Comparison of ENCODE assay signal across 7 cellular contexts in the genomic region with DNA sequence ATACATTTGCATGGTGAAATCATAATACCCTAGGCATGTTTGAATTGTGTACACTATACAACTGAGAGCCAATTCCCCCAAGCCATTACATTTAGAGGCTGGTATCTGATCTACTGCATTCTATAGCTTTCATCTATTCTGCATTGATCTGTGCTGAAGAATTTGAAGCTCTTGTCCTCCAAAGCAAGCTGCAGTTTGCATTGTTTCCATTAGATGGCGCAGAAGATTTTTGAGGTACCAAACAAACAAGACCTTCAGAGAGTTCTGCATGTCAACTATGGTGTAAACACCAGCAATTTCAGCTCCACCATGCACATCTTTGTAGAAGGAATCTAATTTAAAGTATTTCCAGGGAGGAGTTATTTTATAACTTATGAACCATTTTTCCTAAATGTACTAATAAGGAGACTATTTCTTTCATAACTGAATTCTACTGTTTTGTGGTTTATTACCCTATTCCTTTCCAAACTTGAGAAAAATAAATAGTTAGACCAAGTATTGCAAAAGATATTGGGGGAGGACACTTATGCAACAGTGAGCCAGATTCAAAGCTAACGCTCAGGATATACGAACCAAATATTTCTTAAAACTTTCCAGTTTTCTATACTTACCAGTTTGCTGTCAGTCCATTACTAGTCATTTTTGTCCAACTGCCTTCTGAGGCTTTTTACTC.
A peak's percentile ranks its signal among the peaks of the same experiment; 100 is the strongest.
DNase-seq lines count a peak whose midpoint lies in the region; ATAC-seq and TF ChIP-seq lines count a peak whose summit lies in the region.

No MANE protein-coding gene starts in this region.

- TF ChIP-seq CTCF in Peyer's patch (IDR thresholded peaks at IDR 0.05) (peak; percentile 36 to 93 (median 80)), cardiac muscle cell (IDR thresholded peaks at IDR 0.05; ENCODE audit: low read depth, low read length) (peak; percentile 92)

- H3K4me3 ChIP-seq in Peyer's patch (no peak overlapping the region), cardiac muscle cell (no peak overlapping the region)

- DNase-seq in GDM1 (lab: John Stamatoyannopoulos, UW), result peak; percentile 36
- DNase-seq in HuH-7.5 (ENCODE audit: low spot score), result peak; percentile 35
- peak in 2 of 3 donors; percentile 18 to 82 for DNase-seq in Peyer's patch
- DNase-seq in activated naive CD4-positive, alpha-beta T cell treated with anti-CD3 and anti-CD28 coated beads, Interleukin-2, amount 50 U/mL, for 16 hours, result peak; percentile 31
- peak; percentile 70 to 89 for DNase-seq in cardiac muscle cell (ENCODE audit: low read depth in 1 of 2, low spot score in 1 of 2)
- DNase-seq in renal cortical epithelial cell (ENCODE audit: low read depth), result peak; percentile 86

- no peaks in the 10 kb centered on the region for H3K36me3 ChIP-seq in Peyer's patch
- H3K36me3 ChIP-seq in cardiac muscle cell, result no peaks in the 10 kb centered on the region

- no peak overlapping the region for H3K27ac ChIP-seq in Peyer's patch
- H3K27ac ChIP-seq in cardiac muscle cell, result no peak overlapping the region

- H3K4me1 ChIP-seq in Peyer's patch (no peaks in the 10 kb centered on the region), cardiac muscle cell (ENCODE audit: low read depth) (no peaks in the 10 kb centered on the region)

- no peaks in the 10 kb centered on the region for H3K27me3 ChIP-seq in Peyer's patch
- no peaks in the 10 kb centered on the region for H3K27me3 ChIP-seq in cardiac muscle cell

- TF ChIP-seq POLR2A in Peyer's patch (IDR thresholded peaks at IDR 0.05), result no peak

- no peaks in the 10 kb centered on the region for H3K9me3 ChIP-seq in Peyer's patch
- H3K9me3 ChIP-seq in cardiac muscle cell (ENCODE audit: low read depth), result no peaks in the 10 kb centered on the region

- peak; percentile 96 for ATAC-seq in GM21526 (IDR thresholded peaks at IDR 0.05; ENCODE audit: low FRiP score, unreplicated experiment)

Comparison
In these comparisons a context has a peak if more than half of its experiments do, and no peak if none do; other contexts are left out.
1. DNase-seq: peak in every context shown above with its lines; median percentile 86 in renal cortical epithelial cell; 80 in cardiac muscle cell; 50 in Peyer's patch; 36 in GDM1; 35 in HuH-7.5; 31 in activated naive CD4-positive, alpha-beta T cell treated with anti-CD3 and anti-CD28 coated beads, Interleukin-2, amount 50 U/mL, for 16 hours.